ENCODE assay signal across 20 cellular contexts in the genomic region with DNA sequence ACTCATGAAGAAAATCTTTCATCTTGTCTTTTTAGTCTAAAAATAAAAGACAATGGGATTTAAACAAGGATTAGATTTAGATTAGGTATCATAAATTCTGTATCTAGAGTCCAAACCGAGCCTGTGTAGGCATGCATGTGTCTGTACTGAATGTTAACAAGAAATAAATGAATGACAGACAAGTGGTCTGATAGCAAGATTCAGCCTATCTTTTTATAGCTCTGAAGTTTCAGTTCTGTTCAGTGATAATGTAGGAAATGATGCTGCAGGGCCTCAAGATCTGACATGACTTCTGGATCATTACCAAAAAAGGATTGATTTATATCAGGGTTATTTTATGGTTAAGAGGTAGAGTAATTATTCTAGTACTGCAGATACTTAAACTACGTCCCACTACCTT.
A peak's percentile ranks its signal among the peaks of the same experiment; 100 is the strongest.
DNase-seq lines count a peak whose midpoint lies in the region; ATAC-seq and TF ChIP-seq lines count a peak whose summit lies in the region.
"Had no signal": no experiment of that assay in that cellular context is flagged by ENCODE, and none has a peak within 500 bp of the region (broad histone marks: within the 10 kb centered on the region; RNA-seq: fewer than 3 reads in every experiment).

No MANE protein-coding gene starts in this region.

- no peaks in the 10 kb centered on the region for H3K4me1 Mint-ChIP-seq in glutamatergic neuron (ENCODE audit: low read depth, unreplicated experiment)
- H3K4me1 Mint-ChIP-seq: CD4-positive, CD25-positive, alpha-beta regulatory T cell; IgD-negative memory B cell had no signal

- DNase-seq in NCI-H748 treated with DMSO at 0.1 percent for 48 hours (lab: John Stamatoyannopoulos, UW): no peak
- DNase-seq in medulla oblongata (ENCODE audit: extremely low spot score): no peak
- no peak for DNase-seq in mucosa of gallbladder (ENCODE audit: low spot score)
- no peak for DNase-seq in glutamatergic neuron
- DNase-seq: BE2C; Caco-2; CD4-positive, CD25-positive, alpha-beta regulatory T cell; GDM1; Karpas-422; NCI-H1092 treated with DMSO at 0.1 percent for 48 hours; NCI-H1694; NCI-H2081 treated with DMSO at 0.1 percent for 48 hours; NCI-H774; T-helper 1 cell; T1000 had no signal

- no peak overlapping the region for H3K4me3 Mint-ChIP-seq in glutamatergic neuron (ENCODE audit: unreplicated experiment)
- H3K4me3 Mint-ChIP-seq: CD4-positive, CD25-positive, alpha-beta regulatory T cell; IgD-negative memory B cell had no signal

- no peaks in the 10 kb centered on the region for H3K36me3 Mint-ChIP-seq in glutamatergic neuron (ENCODE audit: unreplicated experiment)
- H3K36me3 Mint-ChIP-seq: CD4-positive, CD25-positive, alpha-beta regulatory T cell; IgD-negative memory B cell had no signal

- H3K9me3 Mint-ChIP-seq in glutamatergic neuron (ENCODE audit: unreplicated experiment): no peaks in the 10 kb centered on the region

- no peak overlapping the region for H3K27ac Mint-ChIP-seq in glutamatergic neuron (ENCODE audit: unreplicated experiment)
- H3K27ac Mint-ChIP-seq: CD4-positive, CD25-positive, alpha-beta regulatory T cell; IgD-negative memory B cell had no signal

- no peak for TF ChIP-seq CTCF in glutamatergic neuron (IDR thresholded peaks at IDR 0.05; ENCODE audit: partially characterized antibody, unreplicated experiment)

- H3K27me3 Mint-ChIP-seq in glutamatergic neuron (ENCODE audit: unreplicated experiment): no peaks in the 10 kb centered on the region

- ATAC-seq in GM18498 (IDR thresholded peaks at IDR 0.05; ENCODE audit: unreplicated experiment): peak; percentile 71
- peak; percentile 85 for ATAC-seq in GM18909 (IDR thresholded peaks at IDR 0.05; ENCODE audit: poor library complexity, unreplicated experiment)
- peak; percentile 85 for ATAC-seq in GM21619 (IDR thresholded peaks at IDR 0.05; ENCODE audit: unreplicated experiment)
- peak; percentile 74 for ATAC-seq in HG03457 (IDR thresholded peaks at IDR 0.05; ENCODE audit: unreplicated experiment)
